Comparison of ENCODE assay signal across 9 cellular contexts in the genomic region with DNA sequence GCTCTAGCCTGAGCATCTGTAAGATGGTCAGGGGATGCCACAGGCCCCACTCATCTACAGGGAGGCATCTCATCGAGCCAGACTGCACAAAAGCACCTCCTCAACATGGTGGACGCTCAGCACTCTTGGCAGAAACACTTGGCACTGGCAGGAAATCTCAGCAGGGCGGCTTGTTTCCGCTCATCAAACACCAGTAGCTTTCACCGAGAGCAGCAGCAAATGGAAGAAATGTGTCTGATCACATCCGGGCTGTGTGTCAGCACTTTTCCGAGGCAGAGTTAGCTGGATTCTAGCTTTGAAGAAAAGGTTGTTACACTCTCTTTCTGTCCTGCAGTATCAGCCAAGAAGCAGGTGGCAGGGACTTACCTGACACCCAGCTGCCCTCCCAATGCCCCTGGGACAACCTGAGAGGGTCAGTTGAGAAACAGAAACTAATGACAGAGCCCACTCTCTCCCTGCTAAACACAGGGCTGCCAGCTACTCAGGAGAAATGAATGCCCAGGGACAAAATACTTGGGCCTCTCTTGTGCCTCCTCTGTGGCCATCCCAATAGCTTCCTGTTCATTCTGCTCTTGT.
A peak's percentile ranks its signal among the peaks of the same experiment; 100 is the strongest.
DNase-seq lines count a peak whose midpoint lies in the region; ATAC-seq and TF ChIP-seq lines count a peak whose summit lies in the region.
"Had no signal": no experiment of that assay in that cellular context is flagged by ENCODE, and none has a peak within 500 bp of the region (broad histone marks: within the 10 kb centered on the region; RNA-seq: fewer than 3 reads in every experiment).

No MANE protein-coding gene starts in this region.

- H3K9me3 Mint-ChIP-seq in T-helper 1 cell treated with Interleukin-12 subunit alpha and Interleukin-12 subunit beta and Interleukin-4 antibody, amounts not matched to agents 30 μg/mL and 1 μg/mL, for 36 hours, result no peaks in the 10 kb centered on the region
- H3K9me3 Mint-ChIP-seq in activated naive CD8-positive, alpha-beta T cell (ENCODE audit: low read depth), result no peaks in the 10 kb centered on the region

- no peak for TF ChIP-seq CTCF in gastrocnemius medialis (IDR thresholded peaks at IDR 0.05 in 4 of 5, conservative IDR thresholded peaks at IDR 0.05 in 1 of 5)

- in situ Hi-C loops in gastrocnemius medialis (cut with MboI; ENCODE audit: low sequenced_read_pairs in 4 of 4), result no loop called here

- H3K27ac Mint-ChIP-seq in T-helper 1 cell treated with Interleukin-12 subunit alpha and Interleukin-12 subunit beta and Interleukin-4 antibody, amounts not matched to agents 30 μg/mL and 1 μg/mL, for 36 hours, result peak overlapping the region; percentile 39
- peak overlapping the region; percentile 84 for H3K27ac Mint-ChIP-seq in activated naive CD8-positive, alpha-beta T cell

- H3K36me3 Mint-ChIP-seq in T-helper 1 cell treated with Interleukin-12 subunit alpha and Interleukin-12 subunit beta and Interleukin-4 antibody, amounts not matched to agents 30 μg/mL and 1 μg/mL, for 36 hours (ENCODE audit: low read depth), result no peaks in the 10 kb centered on the region
- H3K36me3 Mint-ChIP-seq in activated naive CD8-positive, alpha-beta T cell, result no peaks in the 10 kb centered on the region

- H3K4me1 Mint-ChIP-seq in T-helper 1 cell treated with Interleukin-12 subunit alpha and Interleukin-12 subunit beta and Interleukin-4 antibody, amounts not matched to agents 30 μg/mL and 1 μg/mL, for 36 hours (ENCODE audit: low read depth), result no peaks in the 10 kb centered on the region
- peaks cover 3% of the 10 kb centered on the region for H3K4me1 Mint-ChIP-seq in activated naive CD8-positive, alpha-beta T cell (ENCODE audit: low read depth)

- no peaks in the 10 kb centered on the region for H3K4me1 ChIP-seq in gastrocnemius medialis

- intact Hi-C loops in gastrocnemius medialis (cut with DNase I; ENCODE audit: low total_unique reads), result loop anchor here (10.0 kb wide), 1 partner anchor 130 kb away; no protein-coding TSS in a partner anchor

- ATAC-seq in HG02678 (IDR thresholded peaks at IDR 0.05; ENCODE audit: unreplicated experiment) (no peak), gastrocnemius medialis (no peak), HG03520 (IDR thresholded peaks at IDR 0.05; ENCODE audit: unreplicated experiment) (no peak)

- H3K27ac ChIP-seq in gastrocnemius medialis, result no peak overlapping the region

- H3K36me3 ChIP-seq in gastrocnemius medialis, result no peaks in the 10 kb centered on the region

- DNase-seq in HT1080 (ENCODE audit: low read depth) (peak; percentile 25), retina (peak; percentile 40), HuH-7 (ENCODE audit: low spot score) (no peak), gastrocnemius medialis (no peak)
- DNase-seq: amniotic stem cell had no signal

- H3K4me3 ChIP-seq in gastrocnemius medialis, result no peak overlapping the region

- H3K27me3 ChIP-seq in gastrocnemius medialis, result no peaks in the 10 kb centered on the region

- TF ChIP-seq POLR2A in gastrocnemius medialis (IDR thresholded peaks at IDR 0.05), result no peak

- no peak overlapping the region for H3K4me3 Mint-ChIP-seq in T-helper 1 cell treated with Interleukin-12 subunit alpha and Interleukin-12 subunit beta and Interleukin-4 antibody, amounts not matched to agents 30 μg/mL and 1 μg/mL, for 36 hours
- H3K4me3 Mint-ChIP-seq in activated naive CD8-positive, alpha-beta T cell, result no peak overlapping the region

- H3K27me3 Mint-ChIP-seq in T-helper 1 cell treated with Interleukin-12 subunit alpha and Interleukin-12 subunit beta and Interleukin-4 antibody, amounts not matched to agents 30 μg/mL and 1 μg/mL, for 36 hours (ENCODE audit: low read depth), result peaks cover 4% of the 10 kb centered on the region
- no peaks in the 10 kb centered on the region for H3K27me3 Mint-ChIP-seq in activated naive CD8-positive, alpha-beta T cell

- H3K9me3 ChIP-seq in gastrocnemius medialis, result no peaks in the 10 kb centered on the region

Comparison
In these comparisons a context has a peak if more than half of its experiments do, and no peak if none do; other contexts are left out.
1. DNase-seq: peak in HT1080 (single experiment) and retina (single experiment); none in HuH-7 (single experiment) and gastrocnemius medialis (0 of 2).